13 cellular contexts compared by ENCODE assay signal in the genomic region with DNA sequence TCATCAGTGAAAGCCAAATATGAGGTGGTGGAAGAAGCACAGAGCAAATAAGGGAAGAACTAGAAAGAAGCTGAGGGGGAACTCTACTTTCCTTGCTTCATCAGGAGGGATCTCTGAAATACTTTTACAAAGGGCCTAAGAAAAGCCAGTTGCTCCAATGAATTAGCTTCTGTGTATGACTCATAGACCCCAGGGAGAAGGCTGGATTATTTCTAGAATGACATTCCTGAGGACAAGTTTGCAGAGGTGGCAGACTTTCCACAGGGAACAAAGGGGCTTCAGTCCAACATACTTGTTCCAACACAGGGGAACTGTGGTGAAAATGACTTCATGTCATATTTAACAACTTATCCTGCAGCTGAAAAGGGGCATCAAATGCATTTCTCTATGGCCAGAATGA. TPM values are rescaled to one million over a fixed set of nuclear protein-coding genes. Genes with fewer than 3 reads are reported as not detected.
DNase-seq lines count a peak whose midpoint lies in the region; ATAC-seq and TF ChIP-seq lines count a peak whose summit lies in the region.
"Had no signal": no experiment of that assay in that cellular context is flagged by ENCODE, and none has a peak within 500 bp of the region (broad histone marks: within the 10 kb centered on the region; RNA-seq: fewer than 3 reads in every experiment).

No MANE protein-coding gene starts in this region.

- no TSS peak for BruUV-seq in mammary epithelial cell (replicated peaks; lab: Mats Ljungman, UMichigan)

- H2BK120ac ChIP-seq in mesenchymal stem cell (ENCODE audit: low read depth, low read length) = no peak overlapping the region

- H2BK15ac ChIP-seq in mesenchymal stem cell (ENCODE audit: low read depth, poor library complexity, severe bottlenecking) = no peak overlapping the region

- DNase-seq in ACHN = peak; percentile 55
- no peak for DNase-seq in mammary epithelial cell
- peak; percentile 80 for DNase-seq in mesenchymal stem cell
- no peak for DNase-seq in GM20000 (ENCODE audit: low spot score)
- DNase-seq in COLO668 (lab: John Stamatoyannopoulos, UW; ENCODE audit: unreplicated experiment) = no peak
- DNase-seq: activated CD4-positive, CD25-positive, alpha-beta regulatory T cell; glutamatergic neuron; lower lobe of right lung had no signal

- in situ Hi-C loops in ACHN (cut with HindIII; ENCODE audit: low pct_ligation_motif_present, low pct_unique_long_range_greater_than_20kb, low sequenced_read_pairs) = no loop called here
- in situ Hi-C loops in mammary epithelial cell (cut with MboI; ENCODE audit: low sequenced_read_pairs in 2 of 2) = loop anchor here (5.0 to 10.0 kb wide), 2 partner anchors 99 to 101 kb away; a partner anchor contains a TSS

- H2AK5ac ChIP-seq in mesenchymal stem cell (ENCODE audit: low read length, severe bottlenecking) = peak overlapping the region; percentile 90

- intact Hi-C loops in mammary epithelial cell (cut with micrococcal nuclease) = no loop called here

- peak overlapping the region in 1 of 2 experiments; percentile 82 for H3K4ac ChIP-seq in mesenchymal stem cell (ENCODE audit: low read depth in 1 of 2, low read length in 2 of 2)

- no peak overlapping the region for H3K14ac ChIP-seq in mesenchymal stem cell (ENCODE audit: low read length in 2 of 2)

- H3K9me3 ChIP-seq in HUES48 (ENCODE audit: control insufficient read depth, insufficient read depth, low read length) (no peaks in the 10 kb centered on the region), mammary epithelial cell (replicated peaks; ENCODE audit: insufficient read depth, low read length) (no peaks in the 10 kb centered on the region), mesenchymal stem cell (ENCODE audit: control insufficient read depth, low read length) (no peaks in the 10 kb centered on the region)
- H3K9me3 ChIP-seq: lower lobe of right lung had no signal

- ATAC-seq in HG03159 (IDR thresholded peaks at IDR 0.05; ENCODE audit: unreplicated experiment) (no peak), GM19324 (IDR thresholded peaks at IDR 0.05; ENCODE audit: low FRiP score, unreplicated experiment) (no peak)
- ATAC-seq: lower lobe of right lung, Right ventricle myocardium inferior had no signal

- no peak overlapping the region for H3K9ac ChIP-seq in HUES48 (ENCODE audit: low read depth, low read length)
- H3K9ac ChIP-seq in mammary epithelial cell (ENCODE audit: insufficient read depth, low read length) = no peak overlapping the region
- peak overlapping the region; percentile 64 for H3K9ac ChIP-seq in mesenchymal stem cell (ENCODE audit: low read length)

- peak overlapping the region; percentile 14 for H3K27ac ChIP-seq in HUES48 (ENCODE audit: low read depth, low read length)
- no peak overlapping the region for H3K27ac ChIP-seq in mammary epithelial cell (ENCODE audit: insufficient read depth, low read depth, low read length)
- H3K27ac ChIP-seq in mesenchymal stem cell (ENCODE audit: low read length, poor library complexity, severe bottlenecking) = peak overlapping the region; percentile 89
- H3K27ac ChIP-seq: lower lobe of right lung had no signal

- H3K4me1 ChIP-seq in HUES48 (ENCODE audit: control insufficient read depth, insufficient read depth, low read length) (peaks cover 10% of the 10 kb centered on the region), mammary epithelial cell (ENCODE audit: insufficient read depth, low read length) (peaks cover 15% of the 10 kb centered on the region), mesenchymal stem cell (ENCODE audit: control insufficient read depth, insufficient read depth, low read depth, low read length) (peaks cover 4% of the 10 kb centered on the region)
- H3K4me1 ChIP-seq: lower lobe of right lung had no signal

- peak overlapping the region; percentile 49 for H2BK5ac ChIP-seq in mesenchymal stem cell (ENCODE audit: low read depth, low read length, poor library complexity, severe bottlenecking)

- peak overlapping the region; percentile 68 to 82 for H3K18ac ChIP-seq in mesenchymal stem cell (ENCODE audit: low read depth in 1 of 2, low read length in 2 of 2)

- H3K23ac ChIP-seq in mesenchymal stem cell (ENCODE audit: low read length in 2 of 2) = no peak overlapping the region

- H4K91ac ChIP-seq in mesenchymal stem cell (ENCODE audit: low read length) = no peak overlapping the region

- dilution Hi-C loops in mammary epithelial cell (cut with HindIII; ENCODE audit: low sequenced_read_pairs) = no loop called here

- TF ChIP-seq CTCF in mammary epithelial cell (conservative IDR thresholded peaks at IDR 0.05 in 1 of 2, IDR thresholded peaks at IDR 0.05 in 1 of 2; ENCODE audit: extremely low read depth in 1 of 2, insufficient read depth in 1 of 2, low read depth in 1 of 2, low read length in 2 of 2) = no peak
- no peak for TF ChIP-seq CTCF in GM20000 (IDR thresholded peaks at IDR 0.05; ENCODE audit: extremely low read depth, missing control alignments)

- H3K79me1 ChIP-seq in mesenchymal stem cell (replicated peaks; ENCODE audit: low read length, poor library complexity, severe bottlenecking) = no peaks in the 10 kb centered on the region

- H3K4me2 ChIP-seq in mammary epithelial cell (ENCODE audit: insufficient read depth, low read depth, low read length) = peak overlapping the region; percentile 20
- H3K4me2 ChIP-seq in mesenchymal stem cell (ENCODE audit: low read length, poor library complexity, severe bottlenecking) = peak overlapping the region; percentile 24

- H3K36me3 ChIP-seq in HUES48 (ENCODE audit: control insufficient read depth, insufficient read depth, low read length) (no peaks in the 10 kb centered on the region), mammary epithelial cell (ENCODE audit: insufficient read depth, low read length) (no peaks in the 10 kb centered on the region), mesenchymal stem cell (ENCODE audit: control insufficient read depth in 1 of 2, insufficient read depth in 2 of 2, low read depth in 1 of 2, low read length in 2 of 2) (no peaks in the 10 kb centered on the region)
- H3K36me3 ChIP-seq: lower lobe of right lung had no signal

- CTCF ChIA-PET in mammary epithelial cell (lab: Charles Lee; ENCODE audit: low non-redundant PET) = no interaction called here

- no peaks in the 10 kb centered on the region for H3K79me2 ChIP-seq in mammary epithelial cell (ENCODE audit: insufficient read depth, low read length)

- H3K27me3 ChIP-seq in HUES48 (ENCODE audit: control insufficient read depth, insufficient read depth, low read length) (no peaks in the 10 kb centered on the region; the same call in 1 of the 2 replicates), mammary epithelial cell (ENCODE audit: insufficient read depth, low read length) (no peaks in the 10 kb centered on the region), mesenchymal stem cell (ENCODE audit: control insufficient read depth in 1 of 2, insufficient read depth in 1 of 2, low read length in 2 of 2) (peaks cover 0 to 2% of the 10 kb centered on the region in 2 experiments)

- H3K4me3 ChIP-seq in HUES48 (ENCODE audit: low read depth, low read length) (no peak overlapping the region), mammary epithelial cell (replicated peaks in 1 of 3; ENCODE audit: insufficient read depth in 1 of 3, low read depth in 2 of 3, low read length in 3 of 3) (no peak overlapping the region), mesenchymal stem cell (ENCODE audit: insufficient read depth in 1 of 2, low read depth in 1 of 2, low read length in 2 of 2) (peak overlapping the region in 1 of 2 experiments; percentile 56)
- H3K4me3 ChIP-seq: lower lobe of right lung had no signal

- H2BK12ac ChIP-seq in mesenchymal stem cell (ENCODE audit: low read length in 2 of 2) = peak overlapping the region; percentile 71 to 75

- peak overlapping the region; percentile 40 for H2AFZ ChIP-seq in mammary epithelial cell (ENCODE audit: low read depth, low read length)
- peak overlapping the region; percentile 61 for H2AFZ ChIP-seq in mesenchymal stem cell (ENCODE audit: low read depth, low read length)

- H4K8ac ChIP-seq in mesenchymal stem cell (ENCODE audit: low read length) = peak overlapping the region; percentile 31

- no peaks in the 10 kb centered on the region for H4K20me1 ChIP-seq in mammary epithelial cell (ENCODE audit: insufficient read depth, low read length)

RNA-seq across cellular contexts. Expression of a gene that starts 29.0 kb away (rescaled TPM):
- 1 to 10 TPM; 3.1 to 6.5 TPM for total RNA-seq in mammary epithelial cell
- polyA plus RNA-seq in mammary epithelial cell = 4.9 TPM
- not detected for polyA minus RNA-seq in mammary epithelial cell
- 13.9 TPM for polyA plus RNA-seq in mesenchymal stem cell (2013, experiment 1 of 2)
- polyA plus RNA-seq in mesenchymal stem cell (2013, experiment 2 of 2) = 14.3 TPM

RNA-seq across cellular contexts. Expression of a gene that starts 29.8 kb away (rescaled TPM):
- total RNA-seq in mammary epithelial cell = under 1 TPM; 0.83 to 0.87 TPM
- polyA plus RNA-seq in mammary epithelial cell = 2.2 TPM
- polyA minus RNA-seq in mammary epithelial cell = 0.21 TPM
- polyA plus RNA-seq in mesenchymal stem cell (2013, experiment 1 of 2) = 11.7 TPM
- 11.7 TPM for polyA plus RNA-seq in mesenchymal stem cell (2013, experiment 2 of 2)

RNA-seq across cellular contexts. Expression of a gene that starts 53.8 kb away (rescaled TPM):
- total RNA-seq in mammary epithelial cell = 10 to 100 TPM; 29.2 to 30.8 TPM
- 50.0 TPM for polyA plus RNA-seq in mammary epithelial cell
- 68.7 TPM for polyA minus RNA-seq in mammary epithelial cell
- 21.6 TPM for polyA plus RNA-seq in mesenchymal stem cell (2013, experiment 1 of 2)
- 20.7 TPM for polyA plus RNA-seq in mesenchymal stem cell (2013, experiment 2 of 2)

RNA-seq across cellular contexts. Expression of a gene that starts 54.0 kb away (rescaled TPM):
- total RNA-seq in mammary epithelial cell = 100 to 1,000 TPM in 1 of 2 donors, 10 to 100 TPM in 1; 67.5 to 111 TPM
- 145 TPM for polyA plus RNA-seq in mammary epithelial cell
- polyA minus RNA-seq in mammary epithelial cell = 95.5 TPM
- polyA plus RNA-seq in mesenchymal stem cell (2013, experiment 1 of 2) = 81.1 TPM
- polyA plus RNA-seq in mesenchymal stem cell (2013, experiment 2 of 2) = 81.5 TPM

RNA-seq across cellular contexts. Expression of a gene that starts 57.5 kb away (rescaled TPM):
- total RNA-seq in mammary epithelial cell = 1 to 10 TPM in 1 of 2 donors, under 1 TPM in 1; 0.83 to 5.2 TPM
- 3.4 TPM for polyA plus RNA-seq in mammary epithelial cell
- not detected for polyA minus RNA-seq in mammary epithelial cell
- polyA plus RNA-seq in mesenchymal stem cell (2013, experiment 1 of 2) = not detected
- polyA plus RNA-seq in mesenchymal stem cell (2013, experiment 2 of 2) = 0.03 TPM
- total RNA-seq: pulmonary artery endothelial cell, Right ventricle myocardium inferior had no signal

Comparison
In these comparisons a context has a peak if more than half of its experiments do, and no peak if none do; other contexts are left out.
1. DNase-seq: peak in ACHN (single experiment) and mesenchymal stem cell (single experiment); none in mammary epithelial cell (single experiment), GM20000 (single experiment) and COLO668 (single experiment).